In genomic region chr11:47552581-47553416, GRCh38 we compare ENCODE assay signal across 1 cellular context.
TF ChIP-seq lines count a peak whose summit lies in the region.

Gene CELF1, minus strand, starts transcription at chr11:47553132. Its CDS starts 53,609 bp downstream, at chr11:47499523.

TF ChIP-seq in WTC11, 78 proteins besides CTCF, POLR2A, EP300 and RAD21 (continued from another document):
- TF ChIP-seq, protein P1, sequence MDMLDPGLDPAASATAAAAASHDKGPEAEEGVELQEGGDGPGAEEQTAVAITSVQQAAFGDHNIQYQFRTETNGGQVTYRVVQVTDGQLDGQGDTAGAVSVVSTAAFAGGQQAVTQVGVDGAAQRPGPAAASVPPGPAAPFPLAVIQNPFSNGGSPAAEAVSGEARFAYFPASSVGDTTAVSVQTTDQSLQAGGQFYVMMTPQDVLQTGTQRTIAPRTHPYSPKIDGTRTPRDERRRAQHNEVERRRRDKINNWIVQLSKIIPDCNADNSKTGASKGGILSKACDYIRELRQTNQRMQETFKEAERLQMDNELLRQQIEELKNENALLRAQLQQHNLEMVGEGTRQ (CRISPR knock-in tag; IDR thresholded peaks at IDR 0.05), result no peak
- TF ChIP-seq ZNF423 (CRISPR knock-in tag; IDR thresholded peaks at IDR 0.05) (no peak), NR1H2 (CRISPR knock-in tag; IDR thresholded peaks at IDR 0.05) (no peak), ZNF317 (CRISPR knock-in tag; IDR thresholded peaks at IDR 0.05; ENCODE audit: borderline replicate concordance, low read depth) (no peak), ZBTB21 (CRISPR knock-in tag; IDR thresholded peaks at IDR 0.05; ENCODE audit: borderline replicate concordance) (no peak), NFYB (CRISPR knock-in tag; conservative IDR thresholded peaks at IDR 0.05; ENCODE audit: low read depth) (no peak), ZNF671 (CRISPR knock-in tag; IDR thresholded peaks at IDR 0.05) (no peak), NFE2L1 (CRISPR knock-in tag; IDR thresholded peaks at IDR 0.05) (no peak), EMX1 (CRISPR knock-in tag; IDR thresholded peaks at IDR 0.05) (no peak; the same call in 1 of the 2 replicates), RELA (CRISPR knock-in tag; IDR thresholded peaks at IDR 0.05; ENCODE audit: borderline replicate concordance) (peak; percentile 75; the same call in 1 of the 2 replicates), JUN (CRISPR knock-in tag; IDR thresholded peaks at IDR 0.05) (0 out of 2 replicates have a peak, but pooled peaks have one; percentile 26), ATF2 (CRISPR knock-in tag; IDR thresholded peaks at IDR 0.05; ENCODE audit: borderline replicate concordance, low read depth) (no peak), PRRX2 (CRISPR knock-in tag; IDR thresholded peaks at IDR 0.05) (no peak), HMGA2 (CRISPR knock-in tag; IDR thresholded peaks at IDR 0.05) (no peak), ZNF219 (CRISPR knock-in tag; IDR thresholded peaks at IDR 0.05; ENCODE audit: borderline replicate concordance) (no peak), FOXJ3 (CRISPR knock-in tag; IDR thresholded peaks at IDR 0.05; ENCODE audit: borderline replicate concordance) (no peak), JAZF1 (CRISPR knock-in tag; IDR thresholded peaks at IDR 0.05) (no peak), NR3C1 (CRISPR knock-in tag; conservative IDR thresholded peaks at IDR 0.05; ENCODE audit: low read depth) (no peak), TP53 (CRISPR knock-in tag; IDR thresholded peaks at IDR 0.05) (no peak), GRHL2 (CRISPR knock-in tag; IDR thresholded peaks at IDR 0.05; ENCODE audit: insufficient replicate concordance, severe bottlenecking) (no peak), ZNF396 (CRISPR knock-in tag; IDR thresholded peaks at IDR 0.05; ENCODE audit: borderline replicate concordance) (no peak), KAT7 (CRISPR knock-in tag; IDR thresholded peaks at IDR 0.05; ENCODE audit: borderline replicate concordance) (no peak; the same call in 1 of the 2 replicates), SOX15 (CRISPR knock-in tag; IDR thresholded peaks at IDR 0.05) (no peak), IRF2 (CRISPR knock-in tag; IDR thresholded peaks at IDR 0.05; ENCODE audit: borderline replicate concordance, low read depth) (no peak), SMAD4 (CRISPR knock-in tag; IDR thresholded peaks at IDR 0.05) (no peak; the same call in 1 of the 2 replicates), GTF2I (CRISPR knock-in tag; conservative IDR thresholded peaks at IDR 0.05) (no peak), ZNF138 (CRISPR knock-in tag; conservative IDR thresholded peaks at IDR 0.05) (no peak), ZNF263 (CRISPR knock-in tag; IDR thresholded peaks at IDR 0.05; ENCODE audit: low read depth) (no peak), GABPB1 (CRISPR knock-in tag; IDR thresholded peaks at IDR 0.05) (peak; percentile 79)
- TF ChIP-seq, protein P2, sequence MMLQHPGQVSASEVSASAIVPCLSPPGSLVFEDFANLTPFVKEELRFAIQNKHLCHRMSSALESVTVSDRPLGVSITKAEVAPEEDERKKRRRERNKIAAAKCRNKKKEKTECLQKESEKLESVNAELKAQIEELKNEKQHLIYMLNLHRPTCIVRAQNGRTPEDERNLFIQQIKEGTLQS (CRISPR knock-in tag; conservative IDR thresholded peaks at IDR 0.05), result no peak
- TF ChIP-seq, protein P3, sequence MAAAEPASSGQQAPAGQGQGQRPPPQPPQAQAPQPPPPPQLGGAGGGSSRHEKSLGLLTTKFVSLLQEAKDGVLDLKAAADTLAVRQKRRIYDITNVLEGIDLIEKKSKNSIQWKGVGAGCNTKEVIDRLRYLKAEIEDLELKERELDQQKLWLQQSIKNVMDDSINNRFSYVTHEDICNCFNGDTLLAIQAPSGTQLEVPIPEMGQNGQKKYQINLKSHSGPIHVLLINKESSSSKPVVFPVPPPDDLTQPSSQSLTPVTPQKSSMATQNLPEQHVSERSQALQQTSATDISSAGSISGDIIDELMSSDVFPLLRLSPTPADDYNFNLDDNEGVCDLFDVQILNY (CRISPR knock-in tag; IDR thresholded peaks at IDR 0.05), result no peak; the same call in 1 of the 2 replicates
- TF ChIP-seq, protein P4, sequence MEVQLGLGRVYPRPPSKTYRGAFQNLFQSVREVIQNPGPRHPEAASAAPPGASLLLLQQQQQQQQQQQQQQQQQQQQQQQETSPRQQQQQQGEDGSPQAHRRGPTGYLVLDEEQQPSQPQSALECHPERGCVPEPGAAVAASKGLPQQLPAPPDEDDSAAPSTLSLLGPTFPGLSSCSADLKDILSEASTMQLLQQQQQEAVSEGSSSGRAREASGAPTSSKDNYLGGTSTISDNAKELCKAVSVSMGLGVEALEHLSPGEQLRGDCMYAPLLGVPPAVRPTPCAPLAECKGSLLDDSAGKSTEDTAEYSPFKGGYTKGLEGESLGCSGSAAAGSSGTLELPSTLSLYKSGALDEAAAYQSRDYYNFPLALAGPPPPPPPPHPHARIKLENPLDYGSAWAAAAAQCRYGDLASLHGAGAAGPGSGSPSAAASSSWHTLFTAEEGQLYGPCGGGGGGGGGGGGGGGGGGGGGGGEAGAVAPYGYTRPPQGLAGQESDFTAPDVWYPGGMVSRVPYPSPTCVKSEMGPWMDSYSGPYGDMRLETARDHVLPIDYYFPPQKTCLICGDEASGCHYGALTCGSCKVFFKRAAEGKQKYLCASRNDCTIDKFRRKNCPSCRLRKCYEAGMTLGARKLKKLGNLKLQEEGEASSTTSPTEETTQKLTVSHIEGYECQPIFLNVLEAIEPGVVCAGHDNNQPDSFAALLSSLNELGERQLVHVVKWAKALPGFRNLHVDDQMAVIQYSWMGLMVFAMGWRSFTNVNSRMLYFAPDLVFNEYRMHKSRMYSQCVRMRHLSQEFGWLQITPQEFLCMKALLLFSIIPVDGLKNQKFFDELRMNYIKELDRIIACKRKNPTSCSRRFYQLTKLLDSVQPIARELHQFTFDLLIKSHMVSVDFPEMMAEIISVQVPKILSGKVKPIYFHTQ (CRISPR knock-in tag; IDR thresholded peaks at IDR 0.05), result no peak
- TF ChIP-seq, protein P5, sequence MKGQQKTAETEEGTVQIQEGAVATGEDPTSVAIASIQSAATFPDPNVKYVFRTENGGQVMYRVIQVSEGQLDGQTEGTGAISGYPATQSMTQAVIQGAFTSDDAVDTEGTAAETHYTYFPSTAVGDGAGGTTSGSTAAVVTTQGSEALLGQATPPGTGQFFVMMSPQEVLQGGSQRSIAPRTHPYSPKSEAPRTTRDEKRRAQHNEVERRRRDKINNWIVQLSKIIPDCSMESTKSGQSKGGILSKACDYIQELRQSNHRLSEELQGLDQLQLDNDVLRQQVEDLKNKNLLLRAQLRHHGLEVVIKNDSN (CRISPR knock-in tag; IDR thresholded peaks at IDR 0.05), result no peak
- TF ChIP-seq, protein P6, sequence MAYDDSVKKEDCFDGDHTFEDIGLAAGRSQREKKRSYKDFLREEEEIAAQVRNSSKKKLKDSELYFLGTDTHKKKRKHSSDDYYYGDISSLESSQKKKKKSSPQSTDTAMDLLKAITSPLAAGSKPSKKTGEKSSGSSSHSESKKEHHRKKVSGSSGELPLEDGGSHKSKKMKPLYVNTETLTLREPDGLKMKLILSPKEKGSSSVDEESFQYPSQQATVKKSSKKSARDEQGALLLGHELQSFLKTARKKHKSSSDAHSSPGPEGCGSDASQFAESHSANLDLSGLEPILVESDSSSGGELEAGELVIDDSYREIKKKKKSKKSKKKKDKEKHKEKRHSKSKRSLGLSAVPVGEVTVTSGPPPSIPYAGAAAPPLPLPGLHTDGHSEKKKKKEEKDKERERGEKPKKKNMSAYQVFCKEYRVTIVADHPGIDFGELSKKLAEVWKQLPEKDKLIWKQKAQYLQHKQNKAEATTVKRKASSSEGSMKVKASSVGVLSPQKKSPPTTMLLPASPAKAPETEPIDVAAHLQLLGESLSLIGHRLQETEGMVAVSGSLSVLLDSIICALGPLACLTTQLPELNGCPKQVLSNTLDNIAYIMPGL (CRISPR knock-in tag; IDR thresholded peaks at IDR 0.05), result peak; percentile 77; the same call in 1 of the 2 replicates
- TF ChIP-seq, protein P7, sequence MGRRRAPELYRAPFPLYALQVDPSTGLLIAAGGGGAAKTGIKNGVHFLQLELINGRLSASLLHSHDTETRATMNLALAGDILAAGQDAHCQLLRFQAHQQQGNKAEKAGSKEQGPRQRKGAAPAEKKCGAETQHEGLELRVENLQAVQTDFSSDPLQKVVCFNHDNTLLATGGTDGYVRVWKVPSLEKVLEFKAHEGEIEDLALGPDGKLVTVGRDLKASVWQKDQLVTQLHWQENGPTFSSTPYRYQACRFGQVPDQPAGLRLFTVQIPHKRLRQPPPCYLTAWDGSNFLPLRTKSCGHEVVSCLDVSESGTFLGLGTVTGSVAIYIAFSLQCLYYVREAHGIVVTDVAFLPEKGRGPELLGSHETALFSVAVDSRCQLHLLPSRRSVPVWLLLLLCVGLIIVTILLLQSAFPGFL (CRISPR knock-in tag; IDR thresholded peaks at IDR 0.05; ENCODE audit: borderline replicate concordance), result no peak
- TF ChIP-seq, protein P8, sequence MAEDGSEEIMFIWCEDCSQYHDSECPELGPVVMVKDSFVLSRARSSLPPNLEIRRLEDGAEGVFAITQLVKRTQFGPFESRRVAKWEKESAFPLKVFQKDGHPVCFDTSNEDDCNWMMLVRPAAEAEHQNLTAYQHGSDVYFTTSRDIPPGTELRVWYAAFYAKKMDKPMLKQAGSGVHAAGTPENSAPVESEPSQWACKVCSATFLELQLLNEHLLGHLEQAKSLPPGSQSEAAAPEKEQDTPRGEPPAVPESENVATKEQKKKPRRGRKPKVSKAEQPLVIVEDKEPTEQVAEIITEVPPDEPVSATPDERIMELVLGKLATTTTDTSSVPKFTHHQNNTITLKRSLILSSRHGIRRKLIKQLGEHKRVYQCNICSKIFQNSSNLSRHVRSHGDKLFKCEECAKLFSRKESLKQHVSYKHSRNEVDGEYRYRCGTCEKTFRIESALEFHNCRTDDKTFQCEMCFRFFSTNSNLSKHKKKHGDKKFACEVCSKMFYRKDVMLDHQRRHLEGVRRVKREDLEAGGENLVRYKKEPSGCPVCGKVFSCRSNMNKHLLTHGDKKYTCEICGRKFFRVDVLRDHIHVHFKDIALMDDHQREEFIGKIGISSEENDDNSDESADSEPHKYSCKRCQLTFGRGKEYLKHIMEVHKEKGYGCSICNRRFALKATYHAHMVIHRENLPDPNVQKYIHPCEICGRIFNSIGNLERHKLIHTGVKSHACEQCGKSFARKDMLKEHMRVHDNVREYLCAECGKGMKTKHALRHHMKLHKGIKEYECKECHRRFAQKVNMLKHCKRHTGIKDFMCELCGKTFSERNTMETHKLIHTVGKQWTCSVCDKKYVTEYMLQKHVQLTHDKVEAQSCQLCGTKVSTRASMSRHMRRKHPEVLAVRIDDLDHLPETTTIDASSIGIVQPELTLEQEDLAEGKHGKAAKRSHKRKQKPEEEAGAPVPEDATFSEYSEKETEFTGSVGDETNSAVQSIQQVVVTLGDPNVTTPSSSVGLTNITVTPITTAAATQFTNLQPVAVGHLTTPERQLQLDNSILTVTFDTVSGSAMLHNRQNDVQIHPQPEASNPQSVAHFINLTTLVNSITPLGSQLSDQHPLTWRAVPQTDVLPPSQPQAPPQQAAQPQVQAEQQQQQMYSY (CRISPR knock-in tag; IDR thresholded peaks at IDR 0.05), result peak; percentile 40; the same call in 1 of the 2 replicates
- TF ChIP-seq, protein P9, sequence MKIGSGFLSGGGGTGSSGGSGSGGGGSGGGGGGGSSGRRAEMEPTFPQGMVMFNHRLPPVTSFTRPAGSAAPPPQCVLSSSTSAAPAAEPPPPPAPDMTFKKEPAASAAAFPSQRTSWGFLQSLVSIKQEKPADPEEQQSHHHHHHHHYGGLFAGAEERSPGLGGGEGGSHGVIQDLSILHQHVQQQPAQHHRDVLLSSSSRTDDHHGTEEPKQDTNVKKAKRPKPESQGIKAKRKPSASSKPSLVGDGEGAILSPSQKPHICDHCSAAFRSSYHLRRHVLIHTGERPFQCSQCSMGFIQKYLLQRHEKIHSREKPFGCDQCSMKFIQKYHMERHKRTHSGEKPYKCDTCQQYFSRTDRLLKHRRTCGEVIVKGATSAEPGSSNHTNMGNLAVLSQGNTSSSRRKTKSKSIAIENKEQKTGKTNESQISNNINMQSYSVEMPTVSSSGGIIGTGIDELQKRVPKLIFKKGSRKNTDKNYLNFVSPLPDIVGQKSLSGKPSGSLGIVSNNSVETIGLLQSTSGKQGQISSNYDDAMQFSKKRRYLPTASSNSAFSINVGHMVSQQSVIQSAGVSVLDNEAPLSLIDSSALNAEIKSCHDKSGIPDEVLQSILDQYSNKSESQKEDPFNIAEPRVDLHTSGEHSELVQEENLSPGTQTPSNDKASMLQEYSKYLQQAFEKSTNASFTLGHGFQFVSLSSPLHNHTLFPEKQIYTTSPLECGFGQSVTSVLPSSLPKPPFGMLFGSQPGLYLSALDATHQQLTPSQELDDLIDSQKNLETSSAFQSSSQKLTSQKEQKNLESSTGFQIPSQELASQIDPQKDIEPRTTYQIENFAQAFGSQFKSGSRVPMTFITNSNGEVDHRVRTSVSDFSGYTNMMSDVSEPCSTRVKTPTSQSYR (CRISPR knock-in tag; IDR thresholded peaks at IDR 0.05), result no peak
- TF ChIP-seq, protein P10, sequence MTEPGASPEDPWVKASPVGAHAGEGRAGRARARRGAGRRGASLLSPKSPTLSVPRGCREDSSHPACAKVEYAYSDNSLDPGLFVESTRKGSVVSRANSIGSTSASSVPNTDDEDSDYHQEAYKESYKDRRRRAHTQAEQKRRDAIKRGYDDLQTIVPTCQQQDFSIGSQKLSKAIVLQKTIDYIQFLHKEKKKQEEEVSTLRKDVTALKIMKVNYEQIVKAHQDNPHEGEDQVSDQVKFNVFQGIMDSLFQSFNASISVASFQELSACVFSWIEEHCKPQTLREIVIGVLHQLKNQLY (CRISPR knock-in tag; IDR thresholded peaks at IDR 0.05), result no peak
